Comparison of ENCODE assay signal across 13 cellular contexts in the genomic region with DNA sequence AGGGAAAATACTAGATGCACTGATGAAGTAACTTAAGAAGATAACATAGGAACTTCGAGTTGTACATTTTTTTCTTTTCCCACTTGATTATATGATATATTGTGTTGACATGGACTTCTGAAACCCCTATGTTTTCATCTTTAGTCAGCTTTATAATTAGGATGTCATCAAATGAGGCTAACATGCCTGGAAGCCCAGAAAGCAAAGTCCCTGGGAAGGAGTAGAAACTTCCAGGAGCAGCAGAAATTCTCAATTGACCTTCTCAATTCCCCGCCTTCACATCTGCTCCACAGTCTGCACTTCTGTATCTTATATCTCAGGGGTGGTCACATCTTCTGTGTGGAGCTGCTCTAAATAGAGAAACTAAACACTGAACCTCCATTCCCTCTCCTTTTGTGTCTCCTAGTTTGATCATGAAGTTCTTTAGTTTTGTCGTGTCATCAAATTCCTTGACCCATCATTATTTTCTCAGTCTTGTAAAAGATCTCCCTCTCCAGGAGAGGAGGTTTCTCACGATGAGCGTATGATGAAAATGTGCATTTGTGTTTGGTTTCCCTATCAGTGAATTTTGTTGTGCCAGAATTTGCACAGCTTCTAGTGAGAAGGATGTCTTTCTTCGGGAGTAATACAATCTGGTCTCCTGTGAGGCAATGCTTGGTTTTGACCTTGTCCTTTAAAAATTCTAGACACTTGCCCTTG.
A peak's percentile ranks its signal among the peaks of the same experiment; 100 is the strongest.
DNase-seq lines count a peak whose midpoint lies in the region; ATAC-seq and TF ChIP-seq lines count a peak whose summit lies in the region.
"Had no signal": no experiment of that assay in that cellular context is flagged by ENCODE, and none has a peak within 500 bp of the region (broad histone marks: within the 10 kb centered on the region; RNA-seq: fewer than 3 reads in every experiment).

No MANE protein-coding gene starts in this region.

- H3K4me1 ChIP-seq in mesodermal cell (ENCODE audit: control insufficient read depth, insufficient read depth, low read length, poor library complexity, severe bottlenecking) = peaks cover 16% of the 10 kb centered on the region
- H3K4me1 ChIP-seq: thyroid gland had no signal

- H3K9me3 ChIP-seq in mesodermal cell (ENCODE audit: control insufficient read depth, low read length) = peaks cover 12% of the 10 kb centered on the region
- H3K9me3 ChIP-seq: thyroid gland had no signal

- H3K36me3 Mint-ChIP-seq in HFFc6 (ENCODE audit: low read depth) = peaks cover 19% of the 10 kb centered on the region

- peak overlapping the region; percentile 85 for H3K27ac ChIP-seq in mesodermal cell (ENCODE audit: low read depth, low read length, severe bottlenecking)
- H3K27ac ChIP-seq: thyroid gland had no signal

- peaks cover 17% of the 10 kb centered on the region for H3K9me3 Mint-ChIP-seq in HFFc6

- peak overlapping the region; percentile 7; the same call in 1 of the 2 replicates for H3K4me3 Mint-ChIP-seq in HFFc6
- H3K4me3 Mint-ChIP-seq: naive thymus-derived CD8-positive, alpha-beta T cell had no signal

- H3K4me3 ChIP-seq in cardiac fibroblast (replicated peaks in 1 of 2; ENCODE audit: low read depth in 2 of 2, low read length in 2 of 2) (no peak overlapping the region), mesodermal cell (ENCODE audit: extremely low read depth, insufficient read depth, low read length, poor library complexity, severe bottlenecking) (no peak overlapping the region)
- H3K4me3 ChIP-seq: thyroid gland had no signal

- 89 to 100% methylated on average over 1 to 2 of the region's 6 CpGs for WGBS in mesodermal cell (ENCODE audit: insufficient coverage in 2 of 2), 2 experiments

- no peaks in the 10 kb centered on the region for H3K36me3 ChIP-seq in mesodermal cell (ENCODE audit: control insufficient read depth, insufficient read depth, low read length)
- H3K36me3 ChIP-seq: thyroid gland had no signal

- TF ChIP-seq CTCF in HFFc6 (IDR thresholded peaks at IDR 0.05) (no peak), cardiac fibroblast (IDR thresholded peaks at IDR 0.05; ENCODE audit: low read depth, low read length) (no peak)

- peak overlapping the region; percentile 87 for H3K27ac Mint-ChIP-seq in HFFc6
- H3K27ac Mint-ChIP-seq: naive thymus-derived CD8-positive, alpha-beta T cell had no signal

- peaks cover 1% of the 10 kb centered on the region; the same call in 1 of the 2 replicates for H3K27me3 Mint-ChIP-seq in HFFc6 (ENCODE audit: insufficient read depth)
- H3K27me3 Mint-ChIP-seq: naive thymus-derived CD8-positive, alpha-beta T cell had no signal

- ATAC-seq in GM18870 (IDR thresholded peaks at IDR 0.05; ENCODE audit: unreplicated experiment) = no peak
- ATAC-seq in GM21515 (IDR thresholded peaks at IDR 0.05; ENCODE audit: unreplicated experiment) = no peak
- no peak for ATAC-seq in HG03135 (IDR thresholded peaks at IDR 0.05; ENCODE audit: unreplicated experiment)
- ATAC-seq: naive thymus-derived CD8-positive, alpha-beta T cell had no signal

- H3K4me1 Mint-ChIP-seq in HFFc6 (ENCODE audit: low read depth) = peaks cover 52% of the 10 kb centered on the region
- H3K4me1 Mint-ChIP-seq: naive thymus-derived CD8-positive, alpha-beta T cell had no signal

- peak; percentile 36 for DNase-seq in A172 (ENCODE audit: low spot score)
- DNase-seq in HFFc6 = no peak
- peak; percentile 23 to 58 for DNase-seq in cardiac fibroblast (ENCODE audit: low read depth in 2 of 2)
- DNase-seq in activated gamma-delta T cell treated with Interleukin-2 at 50 U/mL for 16 hours = no peak
- DNase-seq: KBM-7; naive thymus-derived CD8-positive, alpha-beta T cell; NCI-H1417 treated with DMSO at 0.1 percent for 48 hours; OCI-M1; thyroid gland had no signal

Comparison
In these comparisons a context has a peak if more than half of its experiments do, and no peak if none do; other contexts are left out.
1. DNase-seq: peak in A172 (single experiment) and cardiac fibroblast (2 of 2); none in HFFc6 (single experiment) and activated gamma-delta T cell treated with Interleukin-2 at 50 U/mL for 16 hours (single experiment).